Comparison of ENCODE assay signal across 15 cellular contexts in genomic region chr15:41698779-41699178, GRCh38. TPM values are rescaled to one million over a fixed set of nuclear protein-coding genes. Genes with fewer than 3 reads are reported as not detected.
DNase-seq lines count a peak whose midpoint lies in the region; ATAC-seq and TF ChIP-seq lines count a peak whose summit lies in the region.
"Had no signal": no experiment of that assay in that cellular context is flagged by ENCODE, and none has a peak within 500 bp of the region (broad histone marks: within the 10 kb centered on the region; RNA-seq: fewer than 3 reads in every experiment).

No MANE protein-coding gene starts in this region.

- TF ChIP-seq CTCF in MCF 10A (IDR thresholded peaks at IDR 0.05; ENCODE audit: unreplicated experiment) (no peak), breast epithelium (IDR thresholded peaks at IDR 0.05) (no peak), PC-3 (conservative IDR thresholded peaks at IDR 0.05; ENCODE audit: low read depth, low read length) (no peak), H9 (conservative IDR thresholded peaks at IDR 0.05) (no peak)

- no peaks in the 10 kb centered on the region for H3K23me2 ChIP-seq in H9 (ENCODE audit: insufficient read length, low read depth, low read length, poor library complexity, severe bottlenecking)

- POLR2A ChIA-PET in MCF 10A (lab: Yijun Ruan, JAX) = no interaction called here
- POLR2A ChIA-PET in PC-3 (lab: Charles Lee; ENCODE audit: unreplicated experiment) = interaction anchor here (0.5 to 0.7 kb wide), 3 partner anchors 17 to 117 kb away, joined by 3 to 17 read pairs (median 5); no protein-coding TSS in a partner anchor

- H3K36me3 Mint-ChIP-seq in MCF 10A (ENCODE audit: insufficient read depth, unreplicated experiment) (peaks cover 13% of the 10 kb centered on the region), H9 (ENCODE audit: insufficient read depth in 1 of 3, low read depth in 3 of 3) (peaks cover 35 to 46% (median 44%) of the 10 kb centered on the region in 3 experiments)

- H3K14ac ChIP-seq in H9 (ENCODE audit: insufficient read depth, low read length) (no peak overlapping the region), mesenchymal stem cell (ENCODE audit: low read length in 2 of 2) (no peak overlapping the region)

- CTCF ChIA-PET in MCF 10A (lab: Yijun Ruan, JAX) (interaction anchor here (0.6 to 1.7 kb wide), 3 partner anchors 48 to 113 kb away, joined by 3 to 6 read pairs (median 4); no protein-coding TSS in a partner anchor), PC-3 (lab: Charles Lee) (interaction anchor here (0.6 to 1.1 kb wide), 8 partner anchors 75 to 793 kb away, joined by 3 to 10 read pairs (median 6); partner anchors contain the start of gene MAPKBP1)

- DNase-seq in MCF 10A (ENCODE audit: unreplicated experiment) (peak; percentile 11), breast epithelium (ENCODE audit: low spot score in 2 of 2) (no peak), PC-3 (peak; percentile 89), epithelial cell of prostate (ENCODE audit: low read depth, low spot score) (peak; percentile 18), NCI-H1436 (lab: John Stamatoyannopoulos, UW) (no peak), H9 (no peak), COR-L47 (lab: John Stamatoyannopoulos, UW) (no peak), mesenchymal stem cell (no peak)
- DNase-seq: activated CD8-positive, alpha-beta T cell treated with anti-CD3 and anti-CD28 coated beads for 36 hours; anterior cingulate cortex; NCI-H1417 treated with DMSO at 0.1 percent for 48 hours; SJCRH30 had no signal

- H2BK12ac ChIP-seq in H9 (ENCODE audit: insufficient read length, low read depth, low read length) (no peak overlapping the region), mesenchymal stem cell (ENCODE audit: low read length in 2 of 2) (no peak overlapping the region)

- H3K9me3 Mint-ChIP-seq in MCF 10A (ENCODE audit: unreplicated experiment) = no peaks in the 10 kb centered on the region
- no peaks in the 10 kb centered on the region; a peak in 1 of 5 replicates for H3K9me3 Mint-ChIP-seq in H9
- H3K9me3 Mint-ChIP-seq: activated CD8-positive, alpha-beta T cell treated with anti-CD3 and anti-CD28 coated beads for 36 hours; activated T-helper 17 cell treated with anti-CD3 and anti-CD28 coated beads, Interleukin-2, amount 50 U/mL, for 72 hours; neural crest cell had no signal

- intact Hi-C loops in MCF 10A (cut with micrococcal nuclease) = no loop called here
- intact Hi-C loops in breast epithelium (cut with DNase I; ENCODE audit: low total_unique reads) = no loop called here
- intact Hi-C loops in PC-3 (cut with micrococcal nuclease) = loop anchor here (1.0 to 2.0 kb wide), 2 partner anchors 32 to 94 kb away; no protein-coding TSS in a partner anchor

- H3K4ac ChIP-seq in H9 (ENCODE audit: low read depth, low read length) (no peak overlapping the region), mesenchymal stem cell (ENCODE audit: low read depth in 1 of 2, low read length in 2 of 2) (no peak overlapping the region)

- H3K79me2 ChIP-seq in PC-3 (ENCODE audit: low read length) = peaks cover 88% of the 10 kb centered on the region
- peaks cover 3% of the 10 kb centered on the region; the same call in 1 of the 2 replicates for H3K79me2 ChIP-seq in H9 (ENCODE audit: insufficient read depth, low read length)

- H3K27ac Mint-ChIP-seq in MCF 10A (ENCODE audit: low read depth, unreplicated experiment) = no peak overlapping the region
- peak overlapping the region in 1 of 3 experiments; percentile 37; a peak in 1 of 7 replicates for H3K27ac Mint-ChIP-seq in H9
- H3K27ac Mint-ChIP-seq: activated T-helper 17 cell treated with anti-CD3 and anti-CD28 coated beads, Interleukin-2, amount 50 U/mL, for 72 hours had no signal

- no peak overlapping the region for H4K5ac ChIP-seq in H9 (ENCODE audit: insufficient read length, low read depth, low read length)

- H3K27ac ChIP-seq in breast epithelium = no peak overlapping the region
- H3K27ac ChIP-seq in PC-3 (ENCODE audit: low read length) = peak overlapping the region; percentile 68
- no peak overlapping the region for H3K27ac ChIP-seq in epithelial cell of prostate
- no peak overlapping the region for H3K27ac ChIP-seq in H9 (ENCODE audit: insufficient read length, low read depth, low read length)
- H3K27ac ChIP-seq in mesenchymal stem cell (ENCODE audit: low read length, poor library complexity, severe bottlenecking) = no peak overlapping the region
- H3K27ac ChIP-seq: SJCRH30 had no signal

- no peak overlapping the region for H4K91ac ChIP-seq in H9 (ENCODE audit: insufficient read length, low read depth, low read length)
- H4K91ac ChIP-seq in mesenchymal stem cell (ENCODE audit: low read length) = no peak overlapping the region

- H3K27me3 ChIP-seq in breast epithelium = no peaks in the 10 kb centered on the region
- H3K27me3 ChIP-seq in PC-3 (ENCODE audit: low read length) = no peaks in the 10 kb centered on the region
- H3K27me3 ChIP-seq in H9 (ENCODE audit: insufficient read depth, low read length) = no peaks in the 10 kb centered on the region
- H3K27me3 ChIP-seq in mesenchymal stem cell (ENCODE audit: control insufficient read depth in 1 of 2, insufficient read depth in 1 of 2, low read length in 2 of 2) = no peaks in the 10 kb centered on the region
- H3K27me3 ChIP-seq: SJCRH30 had no signal

- H3K4me3 ChIP-seq in breast epithelium (no peak overlapping the region), PC-3 (ENCODE audit: low read length) (peak overlapping the region; percentile 23; the same call in 1 of the 2 replicates), mesenchymal stem cell (ENCODE audit: insufficient read depth in 1 of 2, low read depth in 1 of 2, low read length in 2 of 2) (no peak overlapping the region)
- H3K4me3 ChIP-seq: lung, SJCRH30 had no signal

- H3K9me3 ChIP-seq in breast epithelium (no peaks in the 10 kb centered on the region), PC-3 (ENCODE audit: low read length) (no peaks in the 10 kb centered on the region), H9 (ENCODE audit: control insufficient read depth, low read depth, low read length) (no peaks in the 10 kb centered on the region), mesenchymal stem cell (ENCODE audit: control insufficient read depth, low read length) (no peaks in the 10 kb centered on the region)
- H3K9me3 ChIP-seq: SJCRH30 had no signal

- H2BK120ac ChIP-seq in H9 (ENCODE audit: low read depth, low read length, poor library complexity, severe bottlenecking) (no peak overlapping the region), mesenchymal stem cell (ENCODE audit: low read depth, low read length) (no peak overlapping the region)

- H3K23ac ChIP-seq in H9 (ENCODE audit: insufficient read length, low read depth, low read length) = no peak overlapping the region
- H3K23ac ChIP-seq in mesenchymal stem cell (ENCODE audit: low read length in 2 of 2) = no peak overlapping the region

- ATAC-seq in PC-3 = peak; percentile 97
- ATAC-seq: activated CD8-positive, alpha-beta T cell treated with anti-CD3 and anti-CD28 coated beads for 36 hours; activated T-helper 17 cell treated with anti-CD3 and anti-CD28 coated beads, Interleukin-2, amount 50 U/mL, for 72 hours had no signal

- H2BK15ac ChIP-seq in H9 (ENCODE audit: low read depth, low read length) (no peak overlapping the region), mesenchymal stem cell (ENCODE audit: low read depth, poor library complexity, severe bottlenecking) (no peak overlapping the region)

- no CpG with 5 or more reads among the region's 2 CpGs for WGBS in H9 (ENCODE audit: extremely low coverage, insufficient read length, low lambda C conversion rate)
- 100% methylated on average over 2 of the region's 2 CpGs for WGBS in mesenchymal stem cell

- H2AFZ ChIP-seq in PC-3 (ENCODE audit: low read length) = no peak overlapping the region
- no peak overlapping the region for H2AFZ ChIP-seq in H9 (ENCODE audit: low read length)
- H2AFZ ChIP-seq in mesenchymal stem cell (ENCODE audit: low read depth, low read length) = no peak overlapping the region

- H3K18ac ChIP-seq in H9 (ENCODE audit: insufficient read length, low read depth, low read length) (no peak overlapping the region), mesenchymal stem cell (ENCODE audit: low read depth in 1 of 2, low read length in 2 of 2) (no peak overlapping the region)

- peaks cover 8% of the 10 kb centered on the region; the same call in 1 of the 2 replicates for H4K20me1 ChIP-seq in PC-3 (ENCODE audit: low read length)
- H4K20me1 ChIP-seq in H9 (ENCODE audit: control insufficient read depth, insufficient read depth, insufficient read length) = no peaks in the 10 kb centered on the region

- no TSS peak for BruUV-seq in MCF 10A (replicated peaks; lab: Mats Ljungman, UMichigan)
- BruUV-seq in PC-3 (replicated peaks; lab: Mats Ljungman, UMichigan) = no TSS peak

- no peaks in the 10 kb centered on the region for H3K27me3 Mint-ChIP-seq in MCF 10A (ENCODE audit: insufficient read depth, unreplicated experiment)
- no peaks in the 10 kb centered on the region for H3K27me3 Mint-ChIP-seq in H9 (ENCODE audit: low read depth)
- H3K27me3 Mint-ChIP-seq: activated CD8-positive, alpha-beta T cell treated with anti-CD3 and anti-CD28 coated beads for 36 hours; activated T-helper 17 cell treated with anti-CD3 and anti-CD28 coated beads, Interleukin-2, amount 50 U/mL, for 72 hours had no signal

- peak overlapping the region; percentile 73 for H3K4me2 ChIP-seq in PC-3 (ENCODE audit: low read length)
- no peak overlapping the region for H3K4me2 ChIP-seq in H9 (ENCODE audit: insufficient read depth, insufficient read length, low read length)
- no peak overlapping the region for H3K4me2 ChIP-seq in mesenchymal stem cell (ENCODE audit: low read length, poor library complexity, severe bottlenecking)

- H3F3A ChIP-seq in PC-3 (ENCODE audit: low read length, unreplicated experiment) = peaks cover 4% of the 10 kb centered on the region

- H3K4me3 Mint-ChIP-seq in MCF 10A (ENCODE audit: unreplicated experiment) (no peak overlapping the region), H9 (no peak overlapping the region)
- H3K4me3 Mint-ChIP-seq: activated CD8-positive, alpha-beta T cell treated with anti-CD3 and anti-CD28 coated beads for 36 hours; activated T-helper 17 cell treated with anti-CD3 and anti-CD28 coated beads, Interleukin-2, amount 50 U/mL, for 72 hours; neural crest cell had no signal

- TF ChIP-seq POLR2A in breast epithelium (IDR thresholded peaks at IDR 0.05) = no peak

- peaks cover 9% of the 10 kb centered on the region for H3K79me1 ChIP-seq in H9 (ENCODE audit: insufficient read depth, low read depth, low read length, poor library complexity, severe bottlenecking)
- H3K79me1 ChIP-seq in mesenchymal stem cell (replicated peaks; ENCODE audit: low read length, poor library complexity, severe bottlenecking) = peaks cover 14% of the 10 kb centered on the region

- H2BK20ac ChIP-seq in H9 (ENCODE audit: low read depth, low read length, poor library complexity, severe bottlenecking) = no peak overlapping the region

- H3K9me2 ChIP-seq in PC-3 (replicated peaks; ENCODE audit: low read length) = no peaks in the 10 kb centered on the region

- H3K4me1 Mint-ChIP-seq in MCF 10A (ENCODE audit: insufficient read depth, unreplicated experiment) = peaks cover 6% of the 10 kb centered on the region
- no peaks in the 10 kb centered on the region for H3K4me1 Mint-ChIP-seq in H9

- H3K4me1 ChIP-seq in breast epithelium (no peaks in the 10 kb centered on the region), PC-3 (ENCODE audit: insufficient read depth, low read length) (peaks cover 15% of the 10 kb centered on the region), H9 (ENCODE audit: insufficient read depth, low read length) (no peaks in the 10 kb centered on the region), mesenchymal stem cell (ENCODE audit: control insufficient read depth, insufficient read depth, low read depth, low read length) (no peaks in the 10 kb centered on the region)
- H3K4me1 ChIP-seq: SJCRH30 had no signal

- H3K9ac ChIP-seq in PC-3 (ENCODE audit: low read length) = no peak overlapping the region
- H3K9ac ChIP-seq in H9 (ENCODE audit: extremely low read depth, insufficient read length, low read length) = no peak overlapping the region
- no peak overlapping the region for H3K9ac ChIP-seq in mesenchymal stem cell (ENCODE audit: low read length)

- H3K56ac ChIP-seq in H9 (ENCODE audit: insufficient read length, low read depth, low read length) = no peak overlapping the region

- H4K8ac ChIP-seq in H9 (replicated peaks; ENCODE audit: insufficient read length, low read depth, low read length) (no peak overlapping the region), mesenchymal stem cell (ENCODE audit: low read length) (no peak overlapping the region)

- H3T11ph ChIP-seq in H9 (ENCODE audit: low read length) = no peak overlapping the region

- H3K36me3 ChIP-seq in breast epithelium (no peaks in the 10 kb centered on the region), PC-3 (ENCODE audit: low read depth, low read length) (peaks cover 13% of the 10 kb centered on the region; the same call in 1 of the 2 replicates), mesenchymal stem cell (ENCODE audit: control insufficient read depth in 1 of 2, insufficient read depth in 2 of 2, low read depth in 1 of 2, low read length in 2 of 2) (peaks cover 4 to 34% of the 10 kb centered on the region in 2 experiments)

- H2AK5ac ChIP-seq in H9 (ENCODE audit: insufficient read length, low read length) (no peak overlapping the region), mesenchymal stem cell (ENCODE audit: low read length, severe bottlenecking) (no peak overlapping the region)

- H2BK5ac ChIP-seq in H9 (ENCODE audit: insufficient read length, low read length) (no peak overlapping the region), mesenchymal stem cell (ENCODE audit: low read depth, low read length, poor library complexity, severe bottlenecking) (no peak overlapping the region)

RNA-seq across cellular contexts. Expression of gene MGA, which starts 38.6 kb away (rescaled TPM):
- total RNA-seq in MCF 10A (2022) (15.9 and 17.5 TPM in 2 replicates), breast epithelium (10 to 100 TPM; 37.8 to 70.2 (median 65.9) TPM), PC-3 (2014; rRNA removed) (19.0 and 21.2 TPM in 2 replicates), H9 (2021) (57.3 and 62.7 TPM in 2 replicates)
- polyA plus RNA-seq in mesenchymal stem cell (2013, experiment 1 of 2) = 4.9 TPM
- polyA plus RNA-seq in mesenchymal stem cell (2013, experiment 2 of 2) = 4.9 TPM

Comparison
In these comparisons a context has a peak if more than half of its experiments do, and no peak if none do; other contexts are left out.
1. DNase-seq: peak in MCF 10A (single experiment), PC-3 (single experiment) and epithelial cell of prostate (single experiment); none in breast epithelium (0 of 2), NCI-H1436 (single experiment), H9 (single experiment), COR-L47 (single experiment) and mesenchymal stem cell (single experiment).